ENCODE assay signal across 1 cellular context in the genomic region with DNA sequence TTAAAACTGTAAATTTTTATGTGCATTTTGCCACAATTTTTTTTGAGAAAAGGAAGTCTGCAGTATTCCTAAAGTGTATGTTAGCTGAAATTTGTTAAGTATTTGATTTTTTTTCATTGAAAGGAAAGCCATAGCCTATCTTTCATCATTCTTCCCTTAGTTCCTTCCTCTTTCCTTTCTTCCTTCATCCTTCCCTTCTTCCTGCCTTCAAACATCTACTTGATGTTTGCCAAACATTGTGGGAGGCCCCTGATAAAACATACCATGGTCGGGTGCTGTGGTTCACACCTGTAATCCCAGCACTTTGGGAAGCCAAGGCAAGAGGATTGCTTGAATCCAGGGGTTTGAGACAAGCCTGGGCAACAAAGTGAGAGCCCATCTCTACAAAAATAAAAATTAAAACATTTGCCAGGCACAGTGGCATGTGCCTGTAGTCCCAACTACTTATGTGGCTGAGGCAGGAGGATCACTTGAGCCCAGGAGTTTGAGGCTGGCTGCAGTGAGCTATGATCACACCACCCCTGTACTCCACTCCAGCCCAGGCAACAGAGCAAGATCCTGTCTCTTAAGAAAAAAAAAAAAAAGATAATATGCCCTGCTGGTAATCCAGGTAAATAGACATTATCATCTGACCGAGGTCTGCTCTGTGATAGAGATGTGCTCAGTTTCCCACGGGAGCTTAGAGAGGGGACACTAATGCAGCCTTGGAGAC.
TF ChIP-seq lines count a peak whose summit lies in the region.

No MANE protein-coding gene starts in this region.

TF ChIP-seq in IMR-90, 13 proteins besides CTCF, POLR2A, EP300 and RAD21:
- TF ChIP-seq, protein P1, sequence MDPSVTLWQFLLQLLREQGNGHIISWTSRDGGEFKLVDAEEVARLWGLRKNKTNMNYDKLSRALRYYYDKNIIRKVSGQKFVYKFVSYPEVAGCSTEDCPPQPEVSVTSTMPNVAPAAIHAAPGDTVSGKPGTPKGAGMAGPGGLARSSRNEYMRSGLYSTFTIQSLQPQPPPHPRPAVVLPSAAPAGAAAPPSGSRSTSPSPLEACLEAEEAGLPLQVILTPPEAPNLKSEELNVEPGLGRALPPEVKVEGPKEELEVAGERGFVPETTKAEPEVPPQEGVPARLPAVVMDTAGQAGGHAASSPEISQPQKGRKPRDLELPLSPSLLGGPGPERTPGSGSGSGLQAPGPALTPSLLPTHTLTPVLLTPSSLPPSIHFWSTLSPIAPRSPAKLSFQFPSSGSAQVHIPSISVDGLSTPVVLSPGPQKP (IDR thresholded peaks at IDR 0.05; ENCODE audit: borderline replicate concordance, low read depth, low read length) = no peak
- TF ChIP-seq, protein P2, sequence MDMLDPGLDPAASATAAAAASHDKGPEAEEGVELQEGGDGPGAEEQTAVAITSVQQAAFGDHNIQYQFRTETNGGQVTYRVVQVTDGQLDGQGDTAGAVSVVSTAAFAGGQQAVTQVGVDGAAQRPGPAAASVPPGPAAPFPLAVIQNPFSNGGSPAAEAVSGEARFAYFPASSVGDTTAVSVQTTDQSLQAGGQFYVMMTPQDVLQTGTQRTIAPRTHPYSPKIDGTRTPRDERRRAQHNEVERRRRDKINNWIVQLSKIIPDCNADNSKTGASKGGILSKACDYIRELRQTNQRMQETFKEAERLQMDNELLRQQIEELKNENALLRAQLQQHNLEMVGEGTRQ (IDR thresholded peaks at IDR 0.05; ENCODE audit: low read depth, low read length) = no peak
- no peak for TF ChIP-seq CHD1 (IDR thresholded peaks at IDR 0.05; ENCODE audit: low read depth, low read length)
- TF ChIP-seq FOS (IDR thresholded peaks at IDR 0.05; ENCODE audit: low read depth, low read length) = no peak
- TF ChIP-seq NFE2L2 (IDR thresholded peaks at IDR 0.05; ENCODE audit: low read depth, low read length) = no peak
- TF ChIP-seq BHLHE40 (IDR thresholded peaks at IDR 0.05; ENCODE audit: low read depth, low read length) = no peak
- TF ChIP-seq SMC3 (IDR thresholded peaks at IDR 0.05; ENCODE audit: low read depth, low read length) = no peak
- TF ChIP-seq MAFK (IDR thresholded peaks at IDR 0.05; ENCODE audit: low read depth, low read length) = no peak
- TF ChIP-seq RCOR1 (IDR thresholded peaks at IDR 0.05; ENCODE audit: insufficient replicate concordance, low read length) = no peak
- TF ChIP-seq MAZ (IDR thresholded peaks at IDR 0.05; ENCODE audit: borderline replicate concordance, low read depth, low read length) = no peak
- no peak for TF ChIP-seq CEBPB (IDR thresholded peaks at IDR 0.05; ENCODE audit: low read depth, low read length)
- no peak for TF ChIP-seq MXI1 (IDR thresholded peaks at IDR 0.05; ENCODE audit: borderline replicate concordance, low read depth, low read length)
- TF ChIP-seq RFX5 (IDR thresholded peaks at IDR 0.05; ENCODE audit: low read depth, low read length) = no peak
